In the genomic region with DNA sequence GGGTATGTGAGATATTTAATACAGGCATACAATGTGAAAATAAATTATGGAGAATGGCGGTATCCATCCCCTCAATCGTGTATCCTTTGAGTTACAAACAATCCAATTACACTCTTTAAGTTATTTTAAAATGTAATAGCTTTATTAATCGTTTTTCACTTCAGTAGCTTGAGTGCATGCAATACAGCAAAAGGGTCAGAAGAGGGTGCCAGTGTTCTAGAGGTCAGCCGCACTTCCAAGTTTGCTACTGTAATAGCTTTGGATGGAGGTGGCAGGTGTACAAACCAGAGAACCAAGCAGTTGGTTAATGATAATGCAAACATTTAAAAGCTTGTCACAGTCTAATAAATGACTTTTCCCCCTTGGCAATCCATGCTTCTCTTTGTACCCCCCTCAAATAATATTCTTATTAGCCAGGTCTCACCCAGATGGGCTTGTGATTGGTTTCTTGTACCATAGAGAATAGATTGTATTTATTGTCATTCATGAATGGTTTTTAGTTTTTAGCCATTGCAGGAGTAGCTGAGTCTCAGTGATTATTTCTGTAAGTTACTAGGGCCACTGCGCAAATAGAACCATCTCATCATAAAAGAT, we compare ENCODE assay signal across 1 cellular context.
TF ChIP-seq lines count a peak whose summit lies in the region.

No MANE protein-coding gene starts in this region.

TF ChIP-seq in liver, 16 proteins besides CTCF, POLR2A, EP300 and RAD21 (continued from another document):
- TF ChIP-seq NR2F2 (IDR thresholded peaks at IDR 0.05), result no peak
- TF ChIP-seq, protein P1, sequence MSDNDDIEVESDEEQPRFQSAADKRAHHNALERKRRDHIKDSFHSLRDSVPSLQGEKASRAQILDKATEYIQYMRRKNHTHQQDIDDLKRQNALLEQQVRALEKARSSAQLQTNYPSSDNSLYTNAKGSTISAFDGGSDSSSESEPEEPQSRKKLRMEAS (IDR thresholded peaks at IDR 0.05), result no peak
